ENCODE assay signal across 1 cellular context in genomic region chr11:67284811-67285540, GRCh38.
TF ChIP-seq lines count a peak whose summit lies in the region.

No MANE protein-coding gene starts in this region.

TF ChIP-seq in HepG2, 621 proteins besides CTCF, POLR2A, EP300 and RAD21:
- TF ChIP-seq RBFOX2 (IDR thresholded peaks at IDR 0.05; ENCODE audit: low read depth, low read length): peak; percentile 20; the same call in 1 of the 2 replicates
- TF ChIP-seq, protein P1, sequence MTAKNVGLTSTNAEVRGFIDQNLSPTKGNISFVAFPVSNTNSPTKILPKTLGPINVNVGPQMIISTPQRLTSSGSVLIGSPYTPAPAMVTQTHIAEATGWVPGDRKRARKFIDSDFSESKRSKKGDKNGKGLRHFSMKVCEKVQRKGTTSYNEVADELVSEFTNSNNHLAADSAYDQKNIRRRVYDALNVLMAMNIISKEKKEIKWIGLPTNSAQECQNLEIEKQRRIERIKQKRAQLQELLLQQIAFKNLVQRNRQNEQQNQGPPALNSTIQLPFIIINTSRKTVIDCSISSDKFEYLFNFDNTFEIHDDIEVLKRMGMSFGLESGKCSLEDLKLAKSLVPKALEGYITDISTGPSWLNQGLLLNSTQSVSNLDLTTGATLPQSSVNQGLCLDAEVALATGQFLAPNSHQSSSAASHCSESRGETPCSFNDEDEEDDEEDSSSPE (CRISPR knock-in tag; IDR thresholded peaks at IDR 0.05): no peak
- TF ChIP-seq KDM5B (CRISPR knock-in tag; IDR thresholded peaks at IDR 0.05; ENCODE audit: borderline replicate concordance): no peak
- TF ChIP-seq ZNF367 (CRISPR knock-in tag; IDR thresholded peaks at IDR 0.05; ENCODE audit: borderline replicate concordance): no peak
